Comparison of ENCODE assay signal across 25 cellular contexts in the genomic region with DNA sequence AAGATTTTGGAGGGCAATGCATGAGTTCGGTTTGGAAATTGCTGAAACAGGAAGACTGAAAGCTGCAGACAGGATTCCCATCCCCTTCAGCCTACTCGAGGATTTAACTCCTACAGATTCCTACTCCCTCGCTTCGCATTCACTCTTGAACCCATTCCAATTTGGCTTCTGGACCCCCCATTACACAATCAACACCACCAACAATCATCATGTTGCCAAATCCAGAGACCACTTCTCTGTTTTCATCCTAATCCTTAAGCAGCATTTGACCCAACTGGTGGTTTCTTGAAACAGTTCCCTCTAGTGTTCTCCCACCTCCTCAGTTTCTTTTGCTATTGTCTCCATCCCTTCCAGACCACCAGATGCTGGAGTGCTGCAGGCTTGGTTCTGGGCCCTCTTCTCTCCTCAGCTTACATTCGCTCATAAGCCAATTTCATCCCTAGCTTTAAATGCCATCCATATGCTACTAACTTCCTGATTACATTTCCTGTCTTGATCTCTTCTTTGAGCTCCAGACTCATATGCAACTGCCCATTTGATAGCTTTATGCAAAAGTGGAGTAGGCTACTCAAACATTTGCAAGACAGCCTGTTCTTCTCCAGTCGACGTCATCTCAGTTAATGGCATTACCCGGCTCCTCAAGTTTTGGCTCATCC.
DNase-seq lines count a peak whose midpoint lies in the region; ATAC-seq and TF ChIP-seq lines count a peak whose summit lies in the region.
"Had no signal": no experiment of that assay in that cellular context is flagged by ENCODE, and none has a peak within 500 bp of the region (broad histone marks: within the 10 kb centered on the region; RNA-seq: fewer than 3 reads in every experiment).

No MANE protein-coding gene starts in this region.

- no peak overlapping the region for H3K9ac ChIP-seq in endodermal cell (ENCODE audit: extremely low read depth, low read length, poor library complexity, severe bottlenecking)

- no peak overlapping the region for H3K4me3 Mint-ChIP-seq in endodermal cell
- no peak overlapping the region for H3K4me3 Mint-ChIP-seq in CD4-positive, alpha-beta memory T cell
- H3K4me3 Mint-ChIP-seq: CD4-positive, CD25-positive, alpha-beta regulatory T cell; natural killer cell treated with Interleukin-12 subunit alpha and Interleukin-12 subunit beta and Interleukin-15 and Interleukin-18, amount 100 ng/mL, for 72 hours; WTC11 had no signal

- H3K36me3 Mint-ChIP-seq in endodermal cell (ENCODE audit: low read depth) = no peaks in the 10 kb centered on the region
- H3K36me3 Mint-ChIP-seq in CD4-positive, alpha-beta memory T cell = peaks cover 12 to 19% of the 10 kb centered on the region in 2 donors
- H3K36me3 Mint-ChIP-seq: WTC11 had no signal

- no peak for TF ChIP-seq CTCF in heart left ventricle (IDR thresholded peaks at IDR 0.05)
- no peak for TF ChIP-seq CTCF in NB4 (IDR thresholded peaks at IDR 0.05; ENCODE audit: low read depth, low read length)
- peak; percentile 30 for TF ChIP-seq CTCF in endodermal cell (conservative IDR thresholded peaks at IDR 0.05)

- no peaks in the 10 kb centered on the region for H3K27me3 Mint-ChIP-seq in endodermal cell (ENCODE audit: insufficient read depth)
- H3K27me3 Mint-ChIP-seq in CD4-positive, alpha-beta memory T cell = no peaks in the 10 kb centered on the region
- H3K27me3 Mint-ChIP-seq: CD4-positive, CD25-positive, alpha-beta regulatory T cell; natural killer cell treated with Interleukin-12 subunit alpha and Interleukin-12 subunit beta and Interleukin-15 and Interleukin-18, amount 100 ng/mL, for 72 hours had no signal

- TF ChIP-seq POLR2A in heart left ventricle (IDR thresholded peaks at IDR 0.05) = no peak
- TF ChIP-seq POLR2A in NB4 (IDR thresholded peaks at IDR 0.05; ENCODE audit: extremely low read depth, insufficient read length) = no peak

- POLR2A ChIA-PET in CD4-positive, alpha-beta memory T cell (lab: Charles Lee; ENCODE audit: partially characterized antibody) = no interaction called here

- H3K4me3 ChIP-seq in heart left ventricle (no peak overlapping the region), NB4 (ENCODE audit: low read depth, low read length) (no peak overlapping the region), endodermal cell (ENCODE audit: low read length) (no peak overlapping the region), aorta (ENCODE audit: low read length in 2 of 2) (no peak overlapping the region)
- no peak overlapping the region for H3K4me3 ChIP-seq in CD4-positive, alpha-beta memory T cell (ENCODE audit: low read length in 2 of 2)
- H3K4me3 ChIP-seq: body of pancreas, pancreas, SJSA1 had no signal

- ATAC-seq in heart left ventricle (no peak), left ventricle myocardium superior (no peak), aorta (ENCODE audit: low FRiP score) (no peak)
- ATAC-seq: body of pancreas; left colon; natural killer cell treated with Interleukin-12 subunit alpha and Interleukin-12 subunit beta and Interleukin-15 and Interleukin-18, amount 100 ng/mL, for 72 hours; sciatic nerve; WTC11 had no signal

- no peak overlapping the region for H3K27ac Mint-ChIP-seq in endodermal cell
- no peak overlapping the region for H3K27ac Mint-ChIP-seq in CD4-positive, alpha-beta memory T cell
- H3K27ac Mint-ChIP-seq: WTC11 had no signal

- DNase-seq in heart left ventricle = no peak
- DNase-seq in left ventricle myocardium superior = no peak
- DNase-seq in NB4 (ENCODE audit: low read depth) = peak; percentile 59
- no peak for DNase-seq in endodermal cell
- DNase-seq in aorta = no peak
- DNase-seq in kidney glomerular epithelial cell (lab: John Stamatoyannopoulos, UW) = no peak
- no peak for DNase-seq in CD4-positive, alpha-beta memory T cell
- DNase-seq in activated CD4-positive, alpha-beta T cell treated with anti-CD3 and anti-CD28 coated beads for 4 hours = no peak
- DNase-seq: activated CD4-positive, alpha-beta T cell treated with anti-CD3 and anti-CD28 coated beads, Interleukin-2, amount 50 U/mL, for 4 hours; activated effector memory CD4-positive, alpha-beta T cell treated with anti-CD3 and anti-CD28 coated beads, Interleukin-2, amount 50 U/mL, for 16 hours; body of pancreas; CD4-positive, CD25-positive, alpha-beta regulatory T cell; H7; left colon; NCI-H1048; NCI-H187 treated with DMSO at 0.1 percent for 48 hours; NCI-H2227 treated with DMSO at 0.1 percent for 48 hours; NCI-H748 treated with DMSO at 0.1 percent for 48 hours; pancreas; stimulated activated CD4-positive, alpha-beta T cell treated with anti-CD3 and anti-CD28 coated beads, Interleukin-15, amount 100 ng/mL, for 24 hours; T-helper 2 cell had no signal

- 71 to 79% (median 73%) methylated on average over 8 of the region's 8 CpGs for WGBS in heart left ventricle, 4 donors
- 92 to 97% methylated on average over 6 to 8 of the region's 8 CpGs for WGBS in endodermal cell (ENCODE audit: insufficient coverage in 1 of 2, insufficient read length in 1 of 2), 2 experiments
- 76 to 79% methylated on average over 8 of the region's 8 CpGs for WGBS in aorta, 2 donors

- H3K4me1 Mint-ChIP-seq in endodermal cell = no peaks in the 10 kb centered on the region
- peaks cover 36 to 60% (median 48%) of the 10 kb centered on the region in 4 donors for H3K4me1 Mint-ChIP-seq in CD4-positive, alpha-beta memory T cell

- CTCF ChIA-PET in CD4-positive, alpha-beta memory T cell (lab: Charles Lee; ENCODE audit: partially characterized antibody) = interaction anchor here (1.2 to 1.5 kb wide), 2 partner anchors 10 to 612 kb away, joined by 3 read pairs; no protein-coding TSS in a partner anchor

- H3K9me3 ChIP-seq in heart left ventricle (no peaks in the 10 kb centered on the region), endodermal cell (ENCODE audit: control insufficient read depth, low read length) (no peaks in the 10 kb centered on the region), aorta (ENCODE audit: control insufficient read depth, low read length) (no peaks in the 10 kb centered on the region)
- H3K9me3 ChIP-seq in CD4-positive, alpha-beta memory T cell (ENCODE audit: control insufficient read depth in 1 of 2, low read length in 2 of 2) = no peaks in the 10 kb centered on the region
- H3K9me3 ChIP-seq: body of pancreas, pancreas, SJSA1 had no signal

- H3K27ac ChIP-seq in heart left ventricle (peak overlapping the region in 11 of 12 donors; percentile 48 to 86 (median 73)), endodermal cell (ENCODE audit: low read depth, low read length) (no peak overlapping the region), aorta (ENCODE audit: low read depth in 1 of 2, low read length in 2 of 2) (peak overlapping the region; percentile 17 to 52)
- no peak overlapping the region for H3K27ac ChIP-seq in CD4-positive, alpha-beta memory T cell (ENCODE audit: low read depth, low read length)
- H3K27ac ChIP-seq: body of pancreas, pancreas, SJSA1 had no signal

- peaks cover 0 to 45% (median 20%) of the 10 kb centered on the region in 12 donors for H3K4me1 ChIP-seq in heart left ventricle
- no peaks in the 10 kb centered on the region for H3K4me1 ChIP-seq in endodermal cell (ENCODE audit: control insufficient read depth, insufficient read depth, low read length)
- peaks cover 3 to 8% of the 10 kb centered on the region in 2 donors for H3K4me1 ChIP-seq in aorta (ENCODE audit: control insufficient read depth in 1 of 2, insufficient read depth in 2 of 2, low read length in 2 of 2)
- peaks cover 11% of the 10 kb centered on the region for H3K4me1 ChIP-seq in CD4-positive, alpha-beta memory T cell (ENCODE audit: insufficient read depth, low read length)
- H3K4me1 ChIP-seq: body of pancreas, pancreas, SJSA1 had no signal

- H3K36me3 ChIP-seq in heart left ventricle = peaks cover 0 to 5% (median 0%) of the 10 kb centered on the region in 9 donors
- no peaks in the 10 kb centered on the region for H3K36me3 ChIP-seq in endodermal cell (ENCODE audit: control insufficient read depth, insufficient read depth, low read length)
- peaks cover 0 to 4% of the 10 kb centered on the region in 2 donors for H3K36me3 ChIP-seq in aorta (ENCODE audit: control insufficient read depth in 1 of 2, insufficient read depth in 2 of 2, low read length in 1 of 2)
- no peaks in the 10 kb centered on the region for H3K36me3 ChIP-seq in CD4-positive, alpha-beta memory T cell (ENCODE audit: insufficient read depth, low read length)
- H3K36me3 ChIP-seq: pancreas, SJSA1 had no signal

- H3K27me3 ChIP-seq in heart left ventricle (no peaks in the 10 kb centered on the region), endodermal cell (ENCODE audit: control insufficient read depth, insufficient read depth, low read length, poor library complexity, severe bottlenecking) (no peaks in the 10 kb centered on the region), aorta (ENCODE audit: control insufficient read depth in 1 of 2, insufficient read depth in 2 of 2, low read length in 1 of 2) (no peaks in the 10 kb centered on the region)
- no peaks in the 10 kb centered on the region for H3K27me3 ChIP-seq in CD4-positive, alpha-beta memory T cell (ENCODE audit: insufficient read depth, low read length)
- H3K27me3 ChIP-seq: body of pancreas, pancreas, SJSA1 had no signal

- intact Hi-C loops in heart left ventricle (cut with DNase I) = no loop called here
- intact Hi-C loops in left ventricle myocardium superior (cut with micrococcal nuclease) = no loop called here
- intact Hi-C loops in aorta (cut with DNase I) = no loop called here
- intact Hi-C loops in CD4-positive, alpha-beta memory T cell (cut with micrococcal nuclease) = no loop called here

- H3K9me3 Mint-ChIP-seq in endodermal cell = no peaks in the 10 kb centered on the region
- no peaks in the 10 kb centered on the region for H3K9me3 Mint-ChIP-seq in CD4-positive, alpha-beta memory T cell
- H3K9me3 Mint-ChIP-seq: natural killer cell treated with Interleukin-12 subunit alpha and Interleukin-12 subunit beta and Interleukin-15 and Interleukin-18, amount 100 ng/mL, for 72 hours; WTC11 had no signal

Comparison
In these comparisons a context has a peak if more than half of its experiments do, and no peak if none do; other contexts are left out.
1. H3K27ac ChIP-seq: peak in heart left ventricle (11 of 12) and aorta (2 of 2); none in endodermal cell (single experiment) and CD4-positive, alpha-beta memory T cell (single experiment).